ENCODE assay signal across 2 cellular contexts in the genomic region with DNA sequence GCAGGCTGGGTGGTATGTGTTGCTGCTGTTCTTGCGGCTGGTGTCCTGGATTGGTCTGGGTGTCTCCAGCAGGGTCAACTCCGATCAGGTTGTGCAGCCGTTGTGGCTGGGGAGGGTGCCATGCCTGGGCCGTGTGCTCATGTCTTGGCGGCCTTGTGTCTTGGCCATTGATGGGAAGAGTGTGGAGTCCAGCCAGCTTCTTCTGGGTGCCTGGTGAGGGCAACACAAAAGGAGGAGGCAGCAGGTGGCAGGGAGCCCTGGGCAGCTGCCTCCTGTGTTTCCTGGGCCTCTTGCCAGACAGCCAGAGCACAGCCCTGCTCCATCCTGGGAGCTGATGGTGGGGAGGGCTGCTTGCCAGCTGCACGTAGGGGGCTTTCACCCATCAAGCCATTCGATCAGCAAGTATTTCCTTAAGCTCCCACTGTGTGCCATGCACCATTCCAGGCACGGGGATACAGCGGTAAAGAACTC.
TF ChIP-seq lines count a peak whose summit lies in the region.

No MANE protein-coding gene starts in this region.

TF ChIP-seq in GM12878, 131 proteins besides CTCF, POLR2A, EP300 and RAD21:
- TF ChIP-seq YY1 (IDR thresholded peaks at IDR 0.05; ENCODE audit: low read depth, low read length): no peak
- TF ChIP-seq FOS (IDR thresholded peaks at IDR 0.05; ENCODE audit: borderline replicate concordance, extremely low read depth, insufficient read length): no peak
- TF ChIP-seq, protein P1, sequence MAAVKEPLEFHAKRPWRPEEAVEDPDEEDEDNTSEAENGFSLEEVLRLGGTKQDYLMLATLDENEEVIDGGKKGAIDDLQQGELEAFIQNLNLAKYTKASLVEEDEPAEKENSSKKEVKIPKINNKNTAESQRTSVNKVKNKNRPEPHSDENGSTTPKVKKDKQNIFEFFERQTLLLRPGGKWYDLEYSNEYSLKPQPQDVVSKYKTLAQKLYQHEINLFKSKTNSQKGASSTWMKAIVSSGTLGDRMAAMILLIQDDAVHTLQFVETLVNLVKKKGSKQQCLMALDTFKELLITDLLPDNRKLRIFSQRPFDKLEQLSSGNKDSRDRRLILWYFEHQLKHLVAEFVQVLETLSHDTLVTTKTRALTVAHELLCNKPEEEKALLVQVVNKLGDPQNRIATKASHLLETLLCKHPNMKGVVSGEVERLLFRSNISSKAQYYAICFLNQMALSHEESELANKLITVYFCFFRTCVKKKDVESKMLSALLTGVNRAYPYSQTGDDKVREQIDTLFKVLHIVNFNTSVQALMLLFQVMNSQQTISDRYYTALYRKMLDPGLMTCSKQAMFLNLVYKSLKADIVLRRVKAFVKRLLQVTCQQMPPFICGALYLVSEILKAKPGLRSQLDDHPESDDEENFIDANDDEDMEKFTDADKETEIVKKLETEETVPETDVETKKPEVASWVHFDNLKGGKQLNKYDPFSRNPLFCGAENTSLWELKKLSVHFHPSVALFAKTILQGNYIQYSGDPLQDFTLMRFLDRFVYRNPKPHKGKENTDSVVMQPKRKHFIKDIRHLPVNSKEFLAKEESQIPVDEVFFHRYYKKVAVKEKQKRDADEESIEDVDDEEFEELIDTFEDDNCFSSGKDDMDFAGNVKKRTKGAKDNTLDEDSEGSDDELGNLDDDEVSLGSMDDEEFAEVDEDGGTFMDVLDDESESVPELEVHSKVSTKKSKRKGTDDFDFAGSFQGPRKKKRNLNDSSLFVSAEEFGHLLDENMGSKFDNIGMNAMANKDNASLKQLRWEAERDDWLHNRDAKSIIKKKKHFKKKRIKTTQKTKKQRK (IDR thresholded peaks at IDR 0.05; ENCODE audit: low read depth, low read length): no peak
- TF ChIP-seq TAF1 (IDR thresholded peaks at IDR 0.05; ENCODE audit: borderline replicate concordance, low read depth, low read length): no peak
- no peak for TF ChIP-seq TCF3 (IDR thresholded peaks at IDR 0.05; ENCODE audit: borderline replicate concordance, insufficient read depth, low read depth, low read length)
- TF ChIP-seq IKZF2 (IDR thresholded peaks at IDR 0.05): no peak
- TF ChIP-seq, protein P2, sequence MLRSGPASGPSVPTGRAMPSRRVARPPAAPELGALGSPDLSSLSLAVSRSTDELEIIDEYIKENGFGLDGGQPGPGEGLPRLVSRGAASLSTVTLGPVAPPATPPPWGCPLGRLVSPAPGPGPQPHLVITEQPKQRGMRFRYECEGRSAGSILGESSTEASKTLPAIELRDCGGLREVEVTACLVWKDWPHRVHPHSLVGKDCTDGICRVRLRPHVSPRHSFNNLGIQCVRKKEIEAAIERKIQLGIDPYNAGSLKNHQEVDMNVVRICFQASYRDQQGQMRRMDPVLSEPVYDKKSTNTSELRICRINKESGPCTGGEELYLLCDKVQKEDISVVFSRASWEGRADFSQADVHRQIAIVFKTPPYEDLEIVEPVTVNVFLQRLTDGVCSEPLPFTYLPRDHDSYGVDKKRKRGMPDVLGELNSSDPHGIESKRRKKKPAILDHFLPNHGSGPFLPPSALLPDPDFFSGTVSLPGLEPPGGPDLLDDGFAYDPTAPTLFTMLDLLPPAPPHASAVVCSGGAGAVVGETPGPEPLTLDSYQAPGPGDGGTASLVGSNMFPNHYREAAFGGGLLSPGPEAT (IDR thresholded peaks at IDR 0.05; ENCODE audit: low read depth): no peak
- no peak for TF ChIP-seq CHD1 (IDR thresholded peaks at IDR 0.05; ENCODE audit: low read depth, low read length)

TF ChIP-seq in HepG2, 621 proteins besides CTCF, POLR2A, EP300 and RAD21:
- TF ChIP-seq, protein P3, sequence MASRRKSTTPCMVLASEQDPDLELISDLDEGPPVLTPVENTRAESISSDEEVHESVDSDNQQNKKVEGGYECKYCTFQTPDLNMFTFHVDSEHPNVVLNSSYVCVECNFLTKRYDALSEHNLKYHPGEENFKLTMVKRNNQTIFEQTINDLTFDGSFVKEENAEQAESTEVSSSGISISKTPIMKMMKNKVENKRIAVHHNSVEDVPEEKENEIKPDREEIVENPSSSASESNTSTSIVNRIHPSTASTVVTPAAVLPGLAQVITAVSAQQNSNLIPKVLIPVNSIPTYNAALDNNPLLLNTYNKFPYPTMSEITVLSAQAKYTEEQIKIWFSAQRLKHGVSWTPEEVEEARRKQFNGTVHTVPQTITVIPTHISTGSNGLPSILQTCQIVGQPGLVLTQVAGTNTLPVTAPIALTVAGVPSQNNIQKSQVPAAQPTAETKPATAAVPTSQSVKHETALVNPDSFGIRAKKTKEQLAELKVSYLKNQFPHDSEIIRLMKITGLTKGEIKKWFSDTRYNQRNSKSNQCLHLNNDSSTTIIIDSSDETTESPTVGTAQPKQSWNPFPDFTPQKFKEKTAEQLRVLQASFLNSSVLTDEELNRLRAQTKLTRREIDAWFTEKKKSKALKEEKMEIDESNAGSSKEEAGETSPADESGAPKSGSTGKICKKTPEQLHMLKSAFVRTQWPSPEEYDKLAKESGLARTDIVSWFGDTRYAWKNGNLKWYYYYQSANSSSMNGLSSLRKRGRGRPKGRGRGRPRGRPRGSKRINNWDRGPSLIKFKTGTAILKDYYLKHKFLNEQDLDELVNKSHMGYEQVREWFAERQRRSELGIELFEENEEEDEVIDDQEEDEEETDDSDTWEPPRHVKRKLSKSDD (CRISPR knock-in tag; IDR thresholded peaks at IDR 0.05; ENCODE audit: low read depth): no peak
- TF ChIP-seq HOXA7 (CRISPR knock-in tag; IDR thresholded peaks at IDR 0.05) (no peak), ZNF577 (CRISPR knock-in tag; IDR thresholded peaks at IDR 0.05; ENCODE audit: borderline replicate concordance, low read depth) (no peak), HDAC6 (IDR thresholded peaks at IDR 0.05; ENCODE audit: low read depth, low read length) (no peak), IRF2 (CRISPR knock-in tag; IDR thresholded peaks at IDR 0.05) (no peak), ZNF343 (CRISPR knock-in tag; IDR thresholded peaks at IDR 0.05) (no peak), ZNF773 (CRISPR knock-in tag; IDR thresholded peaks at IDR 0.05; ENCODE audit: borderline replicate concordance) (no peak), ZNF256 (CRISPR knock-in tag; conservative IDR thresholded peaks at IDR 0.05) (no peak), SETDB1 (CRISPR knock-in tag; IDR thresholded peaks at IDR 0.05; ENCODE audit: borderline replicate concordance) (no peak), BORCS8-MEF2B (CRISPR knock-in tag; IDR thresholded peaks at IDR 0.05) (no peak), ZNF296 (CRISPR knock-in tag; conservative IDR thresholded peaks at IDR 0.05) (no peak), ZSCAN12 (CRISPR knock-in tag; IDR thresholded peaks at IDR 0.05) (no peak), NFKBIZ (CRISPR knock-in tag; IDR thresholded peaks at IDR 0.05) (no peak), ZNF614 (CRISPR knock-in tag; IDR thresholded peaks at IDR 0.05; ENCODE audit: borderline replicate concordance) (no peak), ZNF841 (CRISPR knock-in tag; IDR thresholded peaks at IDR 0.05; ENCODE audit: borderline replicate concordance) (no peak)
- TF ChIP-seq, protein P4, sequence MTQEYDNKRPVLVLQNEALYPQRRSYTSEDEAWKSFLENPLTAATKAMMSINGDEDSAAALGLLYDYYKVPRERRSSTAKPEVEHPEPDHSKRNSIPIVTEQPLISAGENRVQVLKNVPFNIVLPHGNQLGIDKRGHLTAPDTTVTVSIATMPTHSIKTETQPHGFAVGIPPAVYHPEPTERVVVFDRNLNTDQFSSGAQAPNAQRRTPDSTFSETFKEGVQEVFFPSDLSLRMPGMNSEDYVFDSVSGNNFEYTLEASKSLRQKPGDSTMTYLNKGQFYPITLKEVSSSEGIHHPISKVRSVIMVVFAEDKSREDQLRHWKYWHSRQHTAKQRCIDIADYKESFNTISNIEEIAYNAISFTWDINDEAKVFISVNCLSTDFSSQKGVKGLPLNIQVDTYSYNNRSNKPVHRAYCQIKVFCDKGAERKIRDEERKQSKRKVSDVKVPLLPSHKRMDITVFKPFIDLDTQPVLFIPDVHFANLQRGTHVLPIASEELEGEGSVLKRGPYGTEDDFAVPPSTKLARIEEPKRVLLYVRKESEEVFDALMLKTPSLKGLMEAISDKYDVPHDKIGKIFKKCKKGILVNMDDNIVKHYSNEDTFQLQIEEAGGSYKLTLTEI (CRISPR knock-in tag; conservative IDR thresholded peaks at IDR 0.05): no peak
- TF ChIP-seq, protein P5, sequence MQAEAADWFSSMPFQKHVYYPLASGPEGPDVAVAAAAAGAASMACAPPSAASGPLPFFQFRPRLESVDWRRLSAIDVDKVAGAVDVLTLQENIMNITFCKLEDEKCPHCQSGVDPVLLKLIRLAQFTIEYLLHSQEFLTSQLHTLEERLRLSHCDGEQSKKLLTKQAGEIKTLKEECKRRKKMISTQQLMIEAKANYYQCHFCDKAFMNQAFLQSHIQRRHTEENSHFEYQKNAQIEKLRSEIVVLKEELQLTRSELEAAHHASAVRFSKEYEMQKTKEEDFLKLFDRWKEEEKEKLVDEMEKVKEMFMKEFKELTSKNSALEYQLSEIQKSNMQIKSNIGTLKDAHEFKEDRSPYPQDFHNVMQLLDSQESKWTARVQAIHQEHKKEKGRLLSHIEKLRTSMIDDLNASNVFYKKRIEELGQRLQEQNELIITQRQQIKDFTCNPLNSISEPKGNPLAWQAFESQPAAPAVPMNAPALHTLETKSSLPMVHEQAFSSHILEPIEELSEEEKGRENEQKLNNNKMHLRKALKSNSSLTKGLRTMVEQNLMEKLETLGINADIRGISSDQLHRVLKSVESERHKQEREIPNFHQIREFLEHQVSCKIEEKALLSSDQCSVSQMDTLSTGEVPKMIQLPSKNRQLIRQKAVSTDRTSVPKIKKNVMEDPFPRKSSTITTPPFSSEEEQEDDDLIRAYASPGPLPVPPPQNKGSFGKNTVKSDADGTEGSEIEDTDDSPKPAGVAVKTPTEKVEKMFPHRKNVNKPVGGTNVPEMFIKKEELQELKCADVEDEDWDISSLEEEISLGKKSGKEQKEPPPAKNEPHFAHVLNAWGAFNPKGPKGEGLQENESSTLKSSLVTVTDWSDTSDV (CRISPR knock-in tag; IDR thresholded peaks at IDR 0.05): no peak
- TF ChIP-seq, protein P6, sequence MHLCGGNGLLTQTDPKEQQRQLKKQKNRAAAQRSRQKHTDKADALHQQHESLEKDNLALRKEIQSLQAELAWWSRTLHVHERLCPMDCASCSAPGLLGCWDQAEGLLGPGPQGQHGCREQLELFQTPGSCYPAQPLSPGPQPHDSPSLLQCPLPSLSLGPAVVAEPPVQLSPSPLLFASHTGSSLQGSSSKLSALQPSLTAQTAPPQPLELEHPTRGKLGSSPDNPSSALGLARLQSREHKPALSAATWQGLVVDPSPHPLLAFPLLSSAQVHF (CRISPR knock-in tag; IDR thresholded peaks at IDR 0.05): no peak
- TF ChIP-seq, protein P7, sequence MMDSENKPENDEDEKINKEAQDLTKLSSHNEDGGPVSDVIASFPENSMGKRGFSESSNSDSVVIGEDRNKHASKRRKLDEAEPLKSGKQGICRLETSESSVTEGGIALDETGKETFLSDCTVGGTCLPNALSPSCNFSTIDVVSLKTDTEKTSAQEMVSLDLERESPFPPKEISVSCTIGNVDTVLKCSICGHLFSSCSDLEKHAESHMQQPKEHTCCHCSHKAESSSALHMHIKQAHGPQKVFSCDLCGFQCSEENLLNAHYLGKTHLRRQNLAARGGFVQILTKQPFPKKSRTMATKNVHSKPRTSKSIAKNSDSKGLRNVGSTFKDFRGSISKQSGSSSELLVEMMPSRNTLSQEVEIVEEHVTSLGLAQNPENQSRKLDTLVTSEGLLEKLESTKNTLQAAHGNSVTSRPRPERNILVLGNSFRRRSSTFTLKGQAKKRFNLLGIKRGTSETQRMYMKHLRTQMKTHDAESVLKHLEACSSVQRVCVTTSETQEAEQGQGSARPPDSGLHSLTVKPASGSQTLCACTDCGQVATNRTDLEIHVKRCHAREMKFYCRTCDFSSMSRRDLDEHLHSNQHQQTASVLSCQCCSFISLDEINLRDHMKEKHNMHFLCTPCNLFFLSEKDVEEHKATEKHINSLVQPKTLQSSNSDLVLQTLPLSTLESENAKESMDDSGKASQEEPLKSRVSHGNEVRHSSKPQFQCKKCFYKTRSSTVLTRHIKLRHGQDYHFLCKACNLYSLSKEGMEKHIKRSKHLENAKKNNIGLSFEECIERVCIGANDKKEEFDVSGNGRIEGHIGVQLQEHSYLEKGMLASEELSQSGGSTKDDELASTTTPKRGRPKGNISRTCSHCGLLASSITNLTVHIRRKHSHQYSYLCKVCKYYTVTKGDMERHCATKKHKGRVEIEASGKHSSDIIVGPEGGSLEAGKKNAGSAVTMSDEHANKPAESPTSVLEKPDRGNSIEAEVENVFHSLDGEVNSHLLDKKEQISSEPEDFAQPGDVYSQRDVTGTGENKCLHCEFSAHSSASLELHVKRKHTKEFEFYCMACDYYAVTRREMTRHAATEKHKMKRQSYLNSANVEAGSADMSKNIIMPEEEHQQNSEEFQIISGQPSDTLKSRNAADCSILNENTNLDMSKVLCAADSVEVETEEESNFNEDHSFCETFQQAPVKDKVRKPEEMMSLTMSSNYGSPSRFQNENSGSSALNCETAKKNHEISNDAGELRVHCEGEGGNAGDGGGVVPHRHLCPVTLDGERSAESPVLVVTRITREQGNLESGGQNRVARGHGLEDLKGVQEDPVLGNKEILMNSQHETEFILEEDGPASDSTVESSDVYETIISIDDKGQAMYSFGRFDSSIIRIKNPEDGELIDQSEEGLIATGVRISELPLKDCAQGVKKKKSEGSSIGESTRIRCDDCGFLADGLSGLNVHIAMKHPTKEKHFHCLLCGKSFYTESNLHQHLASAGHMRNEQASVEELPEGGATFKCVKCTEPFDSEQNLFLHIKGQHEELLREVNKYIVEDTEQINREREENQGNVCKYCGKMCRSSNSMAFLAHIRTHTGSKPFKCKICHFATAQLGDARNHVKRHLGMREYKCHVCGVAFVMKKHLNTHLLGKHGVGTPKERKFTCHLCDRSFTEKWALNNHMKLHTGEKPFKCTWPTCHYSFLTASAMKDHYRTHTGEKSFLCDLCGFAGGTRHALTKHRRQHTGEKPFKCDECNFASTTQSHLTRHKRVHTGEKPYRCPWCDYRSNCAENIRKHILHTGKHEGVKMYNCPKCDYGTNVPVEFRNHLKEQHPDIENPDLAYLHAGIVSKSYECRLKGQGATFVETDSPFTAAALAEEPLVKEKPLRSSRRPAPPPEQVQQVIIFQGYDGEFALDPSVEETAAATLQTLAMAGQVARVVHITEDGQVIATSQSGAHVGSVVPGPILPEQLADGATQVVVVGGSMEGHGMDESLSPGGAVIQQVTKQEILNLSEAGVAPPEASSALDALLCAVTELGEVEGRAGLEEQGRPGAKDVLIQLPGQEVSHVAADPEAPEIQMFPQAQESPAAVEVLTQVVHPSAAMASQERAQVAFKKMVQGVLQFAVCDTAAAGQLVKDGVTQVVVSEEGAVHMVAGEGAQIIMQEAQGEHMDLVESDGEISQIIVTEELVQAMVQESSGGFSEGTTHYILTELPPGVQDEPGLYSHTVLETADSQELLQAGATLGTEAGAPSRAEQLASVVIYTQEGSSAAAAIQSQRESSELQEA (CRISPR knock-in tag; IDR thresholded peaks at IDR 0.05; ENCODE audit: not compliant biosample characterization): no peak
